ENCODE assay signal across 22 cellular contexts in genomic region chr5:177531209-177531940, GRCh38. TPM values are rescaled to one million over a fixed set of nuclear protein-coding genes. Genes with fewer than 3 reads are reported as not detected.
DNase-seq lines count a peak whose midpoint lies in the region; ATAC-seq, FAIRE-seq and TF ChIP-seq lines count a peak whose summit lies in the region.
"Had no signal": no experiment of that assay in that cellular context is flagged by ENCODE, and none has a peak within 500 bp of the region (broad histone marks: within the 10 kb centered on the region; RNA-seq: fewer than 3 reads in every experiment).

No MANE protein-coding gene starts in this region.

- no peaks in the 10 kb centered on the region for H3K79me2 ChIP-seq in HepG2 (ENCODE audit: insufficient read depth, low read length)

- 95% methylated on average over 20 of the region's 27 CpGs for WGBS in HepG2 (ENCODE audit: low lambda C conversion rate)
- WGBS in right lobe of liver (ENCODE audit: insufficient coverage, low coverage, low lambda C conversion rate, missing lambda C conversion rate), result 83% methylated on average over 1 of the region's 27 CpGs
- WGBS in stomach, 5 donors, result 83 to 93% (median 88%) methylated on average over 15 to 27 of the region's 27 CpGs

- TF ChIP-seq POLR2A in HepG2 (IDR thresholded peaks at IDR 0.05; ENCODE audit: insufficient read depth in 1 of 2, low read depth in 2 of 2, low read length in 2 of 2), result no peak
- TF ChIP-seq POLR2A in right lobe of liver (IDR thresholded peaks at IDR 0.05), result no peak
- TF ChIP-seq POLR2A in stomach (IDR thresholded peaks at IDR 0.05), result no peak

- TF ChIP-seq RAD21 in HepG2 (CRISPR knock-in tag; IDR thresholded peaks at IDR 0.05), result no peak

- in situ Hi-C loops in HepG2 (cut with HindIII; ENCODE audit: extremely low pct_ligation_motif_present, low pct_unique_long_range_greater_than_20kb), result no loop called here

- DNase-seq in HepG2 (ENCODE audit: low spot score) (no peak), right lobe of liver (no peak), epithelial cell of esophagus (ENCODE audit: low read depth) (peak; percentile 84), posterior vena cava (ENCODE audit: low spot score) (peak; percentile 52), stomach (no peak), MV-4-11 (lab: John Stamatoyannopoulos, UW) (no peak), kidney glomerular epithelial cell (lab: John Stamatoyannopoulos, UW) (no peak)
- DNase-seq: activated B cell treated with CpG ODN at 0.5 μM for 24 hours; activated naive CD8-positive, alpha-beta T cell treated with anti-CD3 and anti-CD28 coated beads for 36 hours; caudate nucleus; DMS 273 treated with DMSO at 0.1 percent for 48 hours; EL; kidney; NCI-H2171 treated with DMSO at 0.1 percent for 48 hours; NCI-H524 treated with DMSO at 0.1 percent for 48 hours; SIG-M5; tibial artery had no signal

- H3K4me2 ChIP-seq in HepG2 (ENCODE audit: low read depth, low read length), result no peak overlapping the region
- H3K4me2 ChIP-seq: KMS-11, neural progenitor cell had no signal

- TF ChIP-seq CTCF in HepG2 (CRISPR knock-in tag; IDR thresholded peaks at IDR 0.05) (no peak), right lobe of liver (IDR thresholded peaks at IDR 0.05) (no peak), epithelial cell of esophagus (IDR thresholded peaks at IDR 0.05; ENCODE audit: insufficient read depth, low read depth, low read length, missing control alignments) (no peak), stomach (IDR thresholded peaks at IDR 0.05) (no peak)

- no peak overlapping the region for H3K4me3 ChIP-seq in HepG2 (replicated peaks in 1 of 3; ENCODE audit: insufficient read depth in 1 of 3, low read depth in 2 of 3, low read length in 3 of 3)
- no peak overlapping the region for H3K4me3 ChIP-seq in right lobe of liver
- no peak overlapping the region for H3K4me3 ChIP-seq in epithelial cell of esophagus (ENCODE audit: low read length)
- no peak overlapping the region for H3K4me3 ChIP-seq in stomach
- H3K4me3 ChIP-seq: ascending aorta, neural progenitor cell, tibial artery had no signal

- no peaks in the 10 kb centered on the region for H3K4me1 ChIP-seq in HepG2 (ENCODE audit: insufficient read depth, low read length)
- peaks cover 0 to 17% (median 6%) of the 10 kb centered on the region in 4 donors for H3K4me1 ChIP-seq in right lobe of liver
- H3K4me1 ChIP-seq in stomach, result peaks cover 0 to 3% (median 1%) of the 10 kb centered on the region in 4 donors
- H3K4me1 ChIP-seq: neural progenitor cell had no signal

- H3K9ac ChIP-seq in HepG2 (ENCODE audit: insufficient read depth, low read depth, low read length), result no peak overlapping the region
- H3K9ac ChIP-seq: KMS-11, neural progenitor cell had no signal

- TF ChIP-seq EP300 in HepG2 (IDR thresholded peaks at IDR 0.05; ENCODE audit: low read depth in 2 of 2, low read length in 2 of 2) (no peak), HepG2 (CRISPR knock-in tag; IDR thresholded peaks at IDR 0.05; ENCODE audit: borderline replicate concordance) (no peak), stomach (IDR thresholded peaks at IDR 0.05) (no peak)

- H3K9me3 ChIP-seq in HepG2 (ENCODE audit: low read length) (no peaks in the 10 kb centered on the region), right lobe of liver (no peaks in the 10 kb centered on the region), stomach (no peaks in the 10 kb centered on the region)
- H3K9me3 ChIP-seq: ascending aorta, tibial artery had no signal

- no TSS peak for BruUV-seq in HepG2 (replicated peaks; lab: Mats Ljungman, UMichigan)

- intact Hi-C loops in HepG2 (cut with micrococcal nuclease; ENCODE audit: unreplicated experiment), result no loop called here
- intact Hi-C loops in right lobe of liver (cut with DNase I), result no loop called here
- intact Hi-C loops in posterior vena cava (cut with DNase I), result no loop called here
- intact Hi-C loops in stomach (cut with DNase I; ENCODE audit: low total_unique reads), result no loop called here

- no peaks in the 10 kb centered on the region for H4K20me1 ChIP-seq in HepG2 (ENCODE audit: insufficient read depth, low read length)

- CTCF ChIA-PET in HepG2 (lab: Yijun Ruan, JAX; ENCODE audit: low intra/inter-chr PET ratio, low total read pairs), result no interaction called here

- ATAC-seq in HepG2 (no peak), right lobe of liver (no peak), HG02678 (IDR thresholded peaks at IDR 0.05; ENCODE audit: unreplicated experiment) (no peak)

- FAIRE-seq in HepG2 (lab: Jason Lieb, UNC), result no peak
- FAIRE-seq: GM12892, kidney had no signal

- POLR2A ChIA-PET in HepG2 (lab: Yijun Ruan, JAX), result no interaction called here

- H3K27me3 ChIP-seq in HepG2 (ENCODE audit: control insufficient read depth in 1 of 2, insufficient read depth in 2 of 2, low read length in 2 of 2) (no peaks in the 10 kb centered on the region), right lobe of liver (no peaks in the 10 kb centered on the region), stomach (no peaks in the 10 kb centered on the region)
- H3K27me3 ChIP-seq: ascending aorta, neural progenitor cell, tibial artery had no signal

- no peak overlapping the region for H3K27ac ChIP-seq in HepG2 (ENCODE audit: extremely low read length, insufficient read depth, low read length)
- no peak overlapping the region for H3K27ac ChIP-seq in right lobe of liver
- H3K27ac ChIP-seq in stomach, result no peak overlapping the region
- H3K27ac ChIP-seq: KMS-11, neural progenitor cell had no signal

- H2AFZ ChIP-seq in HepG2 (ENCODE audit: low read length), result no peak overlapping the region
- H2AFZ ChIP-seq: neural progenitor cell had no signal

- H3K36me3 ChIP-seq in HepG2 (replicated peaks in 1 of 2; ENCODE audit: control insufficient read depth in 1 of 2, insufficient read depth in 2 of 2, low read length in 2 of 2) (peaks cover 40 to 87% of the 10 kb centered on the region in 2 experiments), right lobe of liver (peaks cover 0 to 56% (median 16%) of the 10 kb centered on the region in 4 donors), stomach (peaks cover 57 to 100% (median 97%) of the 10 kb centered on the region in 4 donors)
- H3K36me3 ChIP-seq: neural progenitor cell had no signal

RNA-seq across cellular contexts. Expression of gene DDX41, which starts 14.6 kb away (rescaled TPM):
- total RNA-seq in HepG2 (2016; rRNA removed; fragmentation: Illumina TruSeq; extraction: Trizol) (62.8 and 83.0 TPM in 2 replicates), right lobe of liver (10 to 100 TPM; 35.1 to 64.8 (median 47.9) TPM), posterior vena cava (10 to 100 TPM; 52.1 to 52.6 TPM), stomach (100 to 1,000 TPM in 3 of 5 donors, 10 to 100 TPM in 2; 54.9 to 263 (median 128) TPM)
- total RNA-seq in HepG2 (2016; cell fraction: cytosol; rRNA removed; fragmentation: Illumina TruSeq; extraction: Trizol; ENCODE audit: low read depth), result 9.4 and 10.4 TPM in 2 replicates
- 68.8 and 106 TPM in 2 replicates for total RNA-seq in HepG2 (2016; cell fraction: insoluble cytoplasmic fraction; rRNA removed; fragmentation: Illumina TruSeq; extraction: Trizol)
- 20.1 and 24.5 TPM in 2 replicates for total RNA-seq in HepG2 (2016; cell fraction: membrane; rRNA removed; fragmentation: Illumina TruSeq; extraction: Trizol)
- 56.7 and 63.3 TPM in 2 replicates for total RNA-seq in HepG2 (2016; cell fraction: nucleus; rRNA removed; fragmentation: Illumina TruSeq; extraction: Trizol)
- polyA plus RNA-seq in HepG2 (2011; rRNA removed) (99.5 and 105 TPM in 2 replicates), stomach (10 to 100 TPM; 65.3 to 72.9 (median 71.0) TPM)
- polyA plus RNA-seq in HepG2 (2011; cell fraction: cytosol; rRNA removed), result 84.0 and 131 TPM in 2 replicates
- 340 and 476 TPM in 2 replicates for polyA plus RNA-seq in HepG2 (2011; cell fraction: nucleus; rRNA removed)
- polyA plus RNA-seq in HepG2 (2012), result 39.9 and 70.4 TPM in 2 replicates
- polyA plus RNA-seq in HepG2 (2016; cell fraction: cytosol; fragmentation: Illumina TruSeq; extraction: Trizol; ENCODE audit: low read depth), result 12.3 and 13.1 TPM in 2 replicates
- 84.7 and 86.0 TPM in 2 replicates for polyA plus RNA-seq in HepG2 (2016; cell fraction: insoluble cytoplasmic fraction; fragmentation: Illumina TruSeq; extraction: Trizol; ENCODE audit: low read depth)
- 20.4 and 21.8 TPM in 2 replicates for polyA plus RNA-seq in HepG2 (2016; cell fraction: membrane; fragmentation: Illumina TruSeq; extraction: Trizol; ENCODE audit: low read depth)
- polyA plus RNA-seq in HepG2 (2016; cell fraction: nucleus; fragmentation: Illumina TruSeq; extraction: Trizol; ENCODE audit: insufficient read depth, low read depth), result 142 and 157 TPM in 2 replicates
- 101 and 102 TPM in 2 replicates for polyA minus RNA-seq in HepG2 (2011; rRNA and poly(A)+ RNA removed; ENCODE audit: low replicate concordance)
- 45.9 and 55.5 TPM in 2 replicates for polyA minus RNA-seq in HepG2 (2011; cell fraction: cytosol; rRNA and poly(A)+ RNA removed)
- polyA minus RNA-seq in HepG2 (2011; cell fraction: nucleus; rRNA and poly(A)+ RNA removed), result 103 and 117 TPM in 2 replicates

RNA-seq across cellular contexts. Expression of gene DOK3, which starts 21.7 kb away (rescaled TPM):
- total RNA-seq in HepG2 (2016; rRNA removed; fragmentation: Illumina TruSeq; extraction: Trizol) (0.48 and 1.4 TPM in 2 replicates), right lobe of liver (1 to 10 TPM; 2.5 to 6.6 (median 3.9) TPM), posterior vena cava (10 to 100 TPM in 1 of 2 donors, 1 to 10 TPM in 1; 8.0 to 19.2 TPM), stomach (10 to 100 TPM in 1 of 5 donors, 1 to 10 TPM in 2, under 1 TPM in 1, not detected in 1; 0.43 to 31.2 (median 3.9) TPM)
- 0.44 and 0.51 TPM in 2 replicates for total RNA-seq in HepG2 (2016; cell fraction: cytosol; rRNA removed; fragmentation: Illumina TruSeq; extraction: Trizol; ENCODE audit: low read depth)
- 0.40 and 1.6 TPM in 2 replicates for total RNA-seq in HepG2 (2016; cell fraction: insoluble cytoplasmic fraction; rRNA removed; fragmentation: Illumina TruSeq; extraction: Trizol)
- total RNA-seq in HepG2 (2016; cell fraction: membrane; rRNA removed; fragmentation: Illumina TruSeq; extraction: Trizol), result 0.43 and 0.52 TPM in 2 replicates
- 3.1 and 3.4 TPM in 2 replicates for total RNA-seq in HepG2 (2016; cell fraction: nucleus; rRNA removed; fragmentation: Illumina TruSeq; extraction: Trizol)
- polyA plus RNA-seq in HepG2 (2011; rRNA removed) (1.5 and 1.7 TPM in 2 replicates), stomach (1 to 10 TPM; 2.4 to 6.0 (median 4.9) TPM)
- 0.45 and 0.52 TPM in 2 replicates for polyA plus RNA-seq in HepG2 (2011; cell fraction: cytosol; rRNA removed)
- polyA plus RNA-seq in HepG2 (2011; cell fraction: nucleus; rRNA removed), result 11.5 and 16.7 TPM in 2 replicates
- polyA plus RNA-seq in HepG2 (2012), result 0.60 and 1.5 TPM in 2 replicates
- 0.17 and 0.23 TPM in 2 replicates for polyA plus RNA-seq in HepG2 (2016; cell fraction: cytosol; fragmentation: Illumina TruSeq; extraction: Trizol; ENCODE audit: low read depth)
- polyA plus RNA-seq in HepG2 (2016; cell fraction: insoluble cytoplasmic fraction; fragmentation: Illumina TruSeq; extraction: Trizol; ENCODE audit: low read depth), result 0.77 and 0.99 TPM in 2 replicates
- 0.26 and 0.50 TPM in 2 replicates for polyA plus RNA-seq in HepG2 (2016; cell fraction: membrane; fragmentation: Illumina TruSeq; extraction: Trizol; ENCODE audit: low read depth)
- polyA plus RNA-seq in HepG2 (2016; cell fraction: nucleus; fragmentation: Illumina TruSeq; extraction: Trizol; ENCODE audit: insufficient read depth, low read depth), result 7.2 and 8.3 TPM in 2 replicates
- polyA minus RNA-seq in HepG2 (2011; rRNA and poly(A)+ RNA removed; ENCODE audit: low replicate concordance), result 3.4 and 4.3 TPM in 2 replicates
- polyA minus RNA-seq in HepG2 (2011; cell fraction: cytosol; rRNA and poly(A)+ RNA removed), result not detected in 2 replicates
- 4.4 and 4.8 TPM in 2 replicates for polyA minus RNA-seq in HepG2 (2011; cell fraction: nucleus; rRNA and poly(A)+ RNA removed)

RNA-seq across cellular contexts. Expression of gene FAM193B, which starts 23.0 kb away (rescaled TPM):
- total RNA-seq in HepG2 (2016; rRNA removed; fragmentation: Illumina TruSeq; extraction: Trizol) (6.4 and 21.2 TPM in 2 replicates), right lobe of liver (10 to 100 TPM; 22.1 to 55.4 (median 39.2) TPM), posterior vena cava (10 to 100 TPM; 33.6 to 36.5 TPM), stomach (100 to 1,000 TPM in 3 of 5 donors, 10 to 100 TPM in 2; 40.4 to 316 (median 143) TPM)
- 25.5 and 27.8 TPM in 2 replicates for total RNA-seq in HepG2 (2016; cell fraction: cytosol; rRNA removed; fragmentation: Illumina TruSeq; extraction: Trizol; ENCODE audit: low read depth)
- total RNA-seq in HepG2 (2016; cell fraction: insoluble cytoplasmic fraction; rRNA removed; fragmentation: Illumina TruSeq; extraction: Trizol), result 7.4 and 21.9 TPM in 2 replicates
- total RNA-seq in HepG2 (2016; cell fraction: membrane; rRNA removed; fragmentation: Illumina TruSeq; extraction: Trizol), result 15.5 and 19.0 TPM in 2 replicates
- 20.2 and 30.4 TPM in 2 replicates for total RNA-seq in HepG2 (2016; cell fraction: nucleus; rRNA removed; fragmentation: Illumina TruSeq; extraction: Trizol)
- polyA plus RNA-seq in HepG2 (2011; rRNA removed) (40.9 and 42.5 TPM in 2 replicates), stomach (100 to 1,000 TPM; 106 to 140 (median 136) TPM)
- 9.5 and 15.2 TPM in 2 replicates for polyA plus RNA-seq in HepG2 (2011; cell fraction: cytosol; rRNA removed)
- polyA plus RNA-seq in HepG2 (2011; cell fraction: nucleus; rRNA removed), result 123 and 139 TPM in 2 replicates
- 23.0 and 27.4 TPM in 2 replicates for polyA plus RNA-seq in HepG2 (2012)
- 5.1 and 5.6 TPM in 2 replicates for polyA plus RNA-seq in HepG2 (2016; cell fraction: cytosol; fragmentation: Illumina TruSeq; extraction: Trizol; ENCODE audit: low read depth)
- polyA plus RNA-seq in HepG2 (2016; cell fraction: insoluble cytoplasmic fraction; fragmentation: Illumina TruSeq; extraction: Trizol; ENCODE audit: low read depth), result 11.6 and 13.7 TPM in 2 replicates
- polyA plus RNA-seq in HepG2 (2016; cell fraction: membrane; fragmentation: Illumina TruSeq; extraction: Trizol; ENCODE audit: low read depth), result 9.2 and 10.8 TPM in 2 replicates
- polyA plus RNA-seq in HepG2 (2016; cell fraction: nucleus; fragmentation: Illumina TruSeq; extraction: Trizol; ENCODE audit: insufficient read depth, low read depth), result 87.5 and 114 TPM in 2 replicates
- 19.8 and 23.5 TPM in 2 replicates for polyA minus RNA-seq in HepG2 (2011; rRNA and poly(A)+ RNA removed; ENCODE audit: low replicate concordance)
- polyA minus RNA-seq in HepG2 (2011; cell fraction: cytosol; rRNA and poly(A)+ RNA removed), result 8.1 and 15.7 TPM in 2 replicates
- polyA minus RNA-seq in HepG2 (2011; cell fraction: nucleus; rRNA and poly(A)+ RNA removed), result 24.2 and 37.9 TPM in 2 replicates

RNA-seq across cellular contexts. Expression of gene PDLIM7, which starts 34.0 kb away (rescaled TPM):
- total RNA-seq in HepG2 (2016; rRNA removed; fragmentation: Illumina TruSeq; extraction: Trizol), result 17.7 and 21.1 TPM in 2 replicates
- 6.1 and 8.5 TPM in 2 replicates for total RNA-seq in HepG2 (2016; cell fraction: cytosol; rRNA removed; fragmentation: Illumina TruSeq; extraction: Trizol; ENCODE audit: low read depth)
- total RNA-seq in HepG2 (2016; cell fraction: insoluble cytoplasmic fraction; rRNA removed; fragmentation: Illumina TruSeq; extraction: Trizol), result 14.8 and 20.5 TPM in 2 replicates
- 10.1 and 15.4 TPM in 2 replicates for total RNA-seq in HepG2 (2016; cell fraction: membrane; rRNA removed; fragmentation: Illumina TruSeq; extraction: Trizol)
- total RNA-seq in HepG2 (2016; cell fraction: nucleus; rRNA removed; fragmentation: Illumina TruSeq; extraction: Trizol), result 15.8 and 17.5 TPM in 2 replicates
- 31.3 and 38.4 TPM in 2 replicates for polyA plus RNA-seq in HepG2 (2011; rRNA removed)
- 16.0 and 26.2 TPM in 2 replicates for polyA plus RNA-seq in HepG2 (2011; cell fraction: cytosol; rRNA removed)
- polyA plus RNA-seq in HepG2 (2011; cell fraction: nucleus; rRNA removed), result 208 and 260 TPM in 2 replicates
- polyA plus RNA-seq in HepG2 (2012), result 13.5 and 20.9 TPM in 2 replicates
- 9.0 and 11.5 TPM in 2 replicates for polyA plus RNA-seq in HepG2 (2016; cell fraction: cytosol; fragmentation: Illumina TruSeq; extraction: Trizol; ENCODE audit: low read depth)
- 21.0 and 30.6 TPM in 2 replicates for polyA plus RNA-seq in HepG2 (2016; cell fraction: insoluble cytoplasmic fraction; fragmentation: Illumina TruSeq; extraction: Trizol; ENCODE audit: low read depth)
- 14.1 and 15.2 TPM in 2 replicates for polyA plus RNA-seq in HepG2 (2016; cell fraction: membrane; fragmentation: Illumina TruSeq; extraction: Trizol; ENCODE audit: low read depth)
- 62.3 and 63.3 TPM in 2 replicates for polyA plus RNA-seq in HepG2 (2016; cell fraction: nucleus; fragmentation: Illumina TruSeq; extraction: Trizol; ENCODE audit: insufficient read depth, low read depth)
- polyA minus RNA-seq in HepG2 (2011; rRNA and poly(A)+ RNA removed; ENCODE audit: low replicate concordance), result 26.3 and 38.9 TPM in 2 replicates
- 12.7 and 14.1 TPM in 2 replicates for polyA minus RNA-seq in HepG2 (2011; cell fraction: cytosol; rRNA and poly(A)+ RNA removed)
- polyA minus RNA-seq in HepG2 (2011; cell fraction: nucleus; rRNA and poly(A)+ RNA removed), result 49.5 and 52.4 TPM in 2 replicates
- total RNA-seq in right lobe of liver, result 10 to 100 TPM in 4 of 6 experiments, 1 to 10 TPM in 2; 3.7 to 24.0 (median 13.6) TPM
- total RNA-seq in posterior vena cava, result 100 to 1,000 TPM; 448 to 580 TPM
- total RNA-seq in stomach, result 100 to 1,000 TPM in 2 of 5 donors, 10 to 100 TPM in 3; 14.6 to 126 (median 97.0) TPM
- 100 to 1,000 TPM in 1 of 3 donors, 10 to 100 TPM in 2; 43.5 to 142 (median 76.6) TPM for polyA plus RNA-seq in stomach

RNA-seq across cellular contexts. Expression of gene DBN1, which starts 57.9 kb away (rescaled TPM):
- 15.7 and 37.3 TPM in 2 replicates for total RNA-seq in HepG2 (2016; rRNA removed; fragmentation: Illumina TruSeq; extraction: Trizol)
- total RNA-seq in HepG2 (2016; cell fraction: cytosol; rRNA removed; fragmentation: Illumina TruSeq; extraction: Trizol; ENCODE audit: low read depth), result 6.9 and 9.3 TPM in 2 replicates
- 12.8 and 37.5 TPM in 2 replicates for total RNA-seq in HepG2 (2016; cell fraction: insoluble cytoplasmic fraction; rRNA removed; fragmentation: Illumina TruSeq; extraction: Trizol)
- total RNA-seq in HepG2 (2016; cell fraction: membrane; rRNA removed; fragmentation: Illumina TruSeq; extraction: Trizol), result 12.9 and 15.2 TPM in 2 replicates
- total RNA-seq in HepG2 (2016; cell fraction: nucleus; rRNA removed; fragmentation: Illumina TruSeq; extraction: Trizol), result 33.8 and 39.3 TPM in 2 replicates
- polyA plus RNA-seq in HepG2 (2011; rRNA removed), result 27.0 and 30.9 TPM in 2 replicates
- 14.1 and 18.1 TPM in 2 replicates for polyA plus RNA-seq in HepG2 (2011; cell fraction: cytosol; rRNA removed)
- 167 and 276 TPM in 2 replicates for polyA plus RNA-seq in HepG2 (2011; cell fraction: nucleus; rRNA removed)
- polyA plus RNA-seq in HepG2 (2012), result 16.5 and 21.1 TPM in 2 replicates
- polyA plus RNA-seq in HepG2 (2016; cell fraction: cytosol; fragmentation: Illumina TruSeq; extraction: Trizol; ENCODE audit: low read depth), result 7.2 and 8.7 TPM in 2 replicates
- polyA plus RNA-seq in HepG2 (2016; cell fraction: insoluble cytoplasmic fraction; fragmentation: Illumina TruSeq; extraction: Trizol; ENCODE audit: low read depth), result 16.0 and 21.2 TPM in 2 replicates
- 11.4 and 15.4 TPM in 2 replicates for polyA plus RNA-seq in HepG2 (2016; cell fraction: membrane; fragmentation: Illumina TruSeq; extraction: Trizol; ENCODE audit: low read depth)
- 72.9 and 77.5 TPM in 2 replicates for polyA plus RNA-seq in HepG2 (2016; cell fraction: nucleus; fragmentation: Illumina TruSeq; extraction: Trizol; ENCODE audit: insufficient read depth, low read depth)
- 30.4 and 47.5 TPM in 2 replicates for polyA minus RNA-seq in HepG2 (2011; rRNA and poly(A)+ RNA removed; ENCODE audit: low replicate concordance)
- 13.2 and 16.4 TPM in 2 replicates for polyA minus RNA-seq in HepG2 (2011; cell fraction: cytosol; rRNA and poly(A)+ RNA removed)
- polyA minus RNA-seq in HepG2 (2011; cell fraction: nucleus; rRNA and poly(A)+ RNA removed), result 42.1 and 43.0 TPM in 2 replicates
- total RNA-seq in right lobe of liver, result 1 to 10 TPM; 1.1 to 4.6 (median 3.1) TPM
- total RNA-seq in posterior vena cava, result 100 to 1,000 TPM in 1 of 2 donors, 10 to 100 TPM in 1; 94.9 to 121 TPM
- 10 to 100 TPM; 15.2 to 78.1 (median 53.3) TPM for total RNA-seq in stomach
- 10 to 100 TPM; 14.7 to 31.3 (median 22.7) TPM for polyA plus RNA-seq in stomach

Comparison
In these comparisons a context has a peak if more than half of its experiments do, and no peak if none do; other contexts are left out.
1. DNase-seq: peak in epithelial cell of esophagus (single experiment) and posterior vena cava (single experiment); none in HepG2 (single experiment), right lobe of liver (0 of 3), stomach (single experiment), MV-4-11 (single experiment) and kidney glomerular epithelial cell (single experiment).